ENCODE assay signal across 1 cellular context in the genomic region with DNA sequence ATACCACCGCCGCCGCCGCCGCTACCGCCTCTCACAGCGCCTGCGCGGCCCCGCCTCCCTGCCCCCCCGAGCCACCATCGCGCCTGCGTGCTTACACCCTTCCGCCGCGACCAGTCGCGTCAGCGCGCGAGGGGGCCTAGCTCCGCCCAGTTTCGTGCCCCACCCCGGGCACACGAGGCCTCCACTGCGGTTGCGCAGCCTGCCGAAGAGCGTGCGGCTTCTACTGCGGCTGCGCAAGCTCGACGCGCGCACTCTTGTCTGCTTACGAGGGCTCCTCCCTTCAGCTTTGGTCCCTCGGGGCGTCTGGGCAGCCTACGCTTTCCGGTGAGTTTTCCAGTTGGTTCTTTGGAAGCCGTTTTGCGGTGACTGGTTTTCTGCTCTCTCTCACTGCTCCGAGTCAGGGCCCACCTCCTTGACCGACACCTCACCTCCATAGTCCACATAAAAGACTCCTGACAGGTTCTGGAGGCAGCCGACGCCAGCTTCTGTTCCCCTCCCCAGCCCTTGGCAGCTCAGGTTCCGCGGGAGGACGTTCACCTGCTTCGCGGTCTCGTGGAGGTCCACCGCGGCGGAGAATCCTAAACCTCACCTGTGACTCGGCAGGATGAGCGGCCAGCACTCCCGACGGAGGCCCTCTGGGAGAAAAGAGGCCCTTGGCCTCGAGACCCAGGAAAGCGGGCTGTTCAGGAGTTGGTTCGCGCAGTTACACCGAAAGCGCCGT.
A peak's percentile ranks its signal among the peaks of the same experiment; 100 is the strongest.
TF ChIP-seq lines count a peak whose summit lies in the region.

Gene PITPNB (minus strand): TSS at position 35 of the 721 bp plus-strand sequence. CDS start 65 bp downstream, outside the sequence.

TF ChIP-seq in HepG2, 621 proteins besides CTCF, POLR2A, EP300 and RAD21 (continued from another document and continues in another):
- TF ChIP-seq, protein P1, sequence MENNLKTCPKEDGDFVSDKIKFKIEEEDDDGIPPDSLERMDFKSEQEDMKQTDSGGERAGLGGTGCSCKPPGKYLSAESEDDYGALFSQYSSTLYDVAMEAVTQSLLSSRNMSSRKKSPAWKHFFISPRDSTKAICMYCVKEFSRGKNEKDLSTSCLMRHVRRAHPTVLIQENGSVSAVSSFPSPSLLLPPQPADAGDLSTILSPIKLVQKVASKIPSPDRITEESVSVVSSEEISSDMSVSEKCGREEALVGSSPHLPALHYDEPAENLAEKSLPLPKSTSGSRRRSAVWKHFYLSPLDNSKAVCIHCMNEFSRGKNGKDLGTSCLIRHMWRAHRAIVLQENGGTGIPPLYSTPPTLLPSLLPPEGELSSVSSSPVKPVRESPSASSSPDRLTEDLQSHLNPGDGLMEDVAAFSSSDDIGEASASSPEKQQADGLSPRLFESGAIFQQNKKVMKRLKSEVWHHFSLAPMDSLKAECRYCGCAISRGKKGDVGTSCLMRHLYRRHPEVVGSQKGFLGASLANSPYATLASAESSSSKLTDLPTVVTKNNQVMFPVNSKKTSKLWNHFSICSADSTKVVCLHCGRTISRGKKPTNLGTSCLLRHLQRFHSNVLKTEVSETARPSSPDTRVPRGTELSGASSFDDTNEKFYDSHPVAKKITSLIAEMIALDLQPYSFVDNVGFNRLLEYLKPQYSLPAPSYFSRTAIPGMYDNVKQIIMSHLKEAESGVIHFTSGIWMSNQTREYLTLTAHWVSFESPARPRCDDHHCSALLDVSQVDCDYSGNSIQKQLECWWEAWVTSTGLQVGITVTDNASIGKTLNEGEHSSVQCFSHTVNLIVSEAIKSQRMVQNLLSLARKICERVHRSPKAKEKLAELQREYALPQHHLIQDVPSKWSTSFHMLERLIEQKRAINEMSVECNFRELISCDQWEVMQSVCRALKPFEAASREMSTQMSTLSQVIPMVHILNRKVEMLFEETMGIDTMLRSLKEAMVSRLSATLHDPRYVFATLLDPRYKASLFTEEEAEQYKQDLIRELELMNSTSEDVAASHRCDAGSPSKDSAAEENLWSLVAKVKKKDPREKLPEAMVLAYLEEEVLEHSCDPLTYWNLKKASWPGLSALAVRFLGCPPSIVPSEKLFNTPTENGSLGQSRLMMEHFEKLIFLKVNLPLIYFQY (CRISPR knock-in tag; IDR thresholded peaks at IDR 0.05; ENCODE audit: borderline replicate concordance): no peak
- TF ChIP-seq PRDM4 (CRISPR knock-in tag; IDR thresholded peaks at IDR 0.05; ENCODE audit: borderline replicate concordance) (no peak), ZNF546 (CRISPR knock-in tag; conservative IDR thresholded peaks at IDR 0.05) (no peak), SAP130 (CRISPR knock-in tag; IDR thresholded peaks at IDR 0.05; ENCODE audit: low read depth) (peak; percentile 88), HNRNPLL (IDR thresholded peaks at IDR 0.05; ENCODE audit: low read depth, low read length, poor library complexity, severe bottlenecking) (peak; percentile 77), MXD1 (CRISPR knock-in tag; IDR thresholded peaks at IDR 0.05) (0 out of 2 replicates have a peak, but pooled peaks have one; percentile 37), SRY (CRISPR knock-in tag; IDR thresholded peaks at IDR 0.05) (no peak), RFX5 (IDR thresholded peaks at IDR 0.05; ENCODE audit: low read depth, low read length) (no peak), PHF8 (CRISPR knock-in tag; IDR thresholded peaks at IDR 0.05) (peak; percentile 80), SALL2 (CRISPR knock-in tag; IDR thresholded peaks at IDR 0.05) (no peak), TBP (CRISPR knock-in tag; IDR thresholded peaks at IDR 0.05) (no peak), ZNF83 (CRISPR knock-in tag; IDR thresholded peaks at IDR 0.05; ENCODE audit: borderline replicate concordance) (no peak), REXO4 (CRISPR knock-in tag; IDR thresholded peaks at IDR 0.05; ENCODE audit: borderline replicate concordance) (no peak), SOX5 (CRISPR knock-in tag; IDR thresholded peaks at IDR 0.05; ENCODE audit: borderline replicate concordance) (no peak), MTA1 (CRISPR knock-in tag; IDR thresholded peaks at IDR 0.05; ENCODE audit: borderline replicate concordance) (no peak), ATAD3A (CRISPR knock-in tag; IDR thresholded peaks at IDR 0.05) (no peak), ZNF235 (CRISPR knock-in tag; IDR thresholded peaks at IDR 0.05; ENCODE audit: borderline replicate concordance) (peak; percentile 59; the same call in 1 of the 2 replicates), ISX (CRISPR knock-in tag; conservative IDR thresholded peaks at IDR 0.05) (no peak), CHD4 (IDR thresholded peaks at IDR 0.05; ENCODE audit: borderline replicate concordance, low read length) (no peak), ZMYM2 (CRISPR knock-in tag; IDR thresholded peaks at IDR 0.05) (no peak), SRSF9 (IDR thresholded peaks at IDR 0.05; ENCODE audit: borderline replicate concordance, insufficient read depth, low read depth, low read length, poor library complexity, severe bottlenecking) (no peak), MTF1 (CRISPR knock-in tag; IDR thresholded peaks at IDR 0.05) (no peak), BATF2 (CRISPR knock-in tag; IDR thresholded peaks at IDR 0.05) (no peak), ATF1 (CRISPR knock-in tag; IDR thresholded peaks at IDR 0.05) (no peak), YEATS2 (CRISPR knock-in tag; IDR thresholded peaks at IDR 0.05; ENCODE audit: borderline replicate concordance) (peak; percentile 27; the same call in 1 of the 2 replicates), KLF12 (CRISPR knock-in tag; IDR thresholded peaks at IDR 0.05; ENCODE audit: borderline replicate concordance) (0 out of 2 replicates have a peak, but pooled peaks have one; percentile 32), MZF1 (CRISPR knock-in tag; IDR thresholded peaks at IDR 0.05; ENCODE audit: borderline replicate concordance) (no peak), NKX3-1 (CRISPR knock-in tag; IDR thresholded peaks at IDR 0.05) (no peak), ZNF547 (CRISPR knock-in tag; IDR thresholded peaks at IDR 0.05) (peak; percentile 81), ZNF296 (CRISPR knock-in tag; conservative IDR thresholded peaks at IDR 0.05) (0 out of 2 replicates have a peak, but pooled peaks have one; percentile 55), POLR2AphosphoS5 (IDR thresholded peaks at IDR 0.05; ENCODE audit: low read depth, low read length) (peak; percentile 93), ZFP1 (CRISPR knock-in tag; IDR thresholded peaks at IDR 0.05) (no peak), WIZ (CRISPR knock-in tag; IDR thresholded peaks at IDR 0.05) (no peak), ZNF18 (CRISPR knock-in tag; IDR thresholded peaks at IDR 0.05; ENCODE audit: insufficient replicate concordance) (no peak), ZNF326 (CRISPR knock-in tag; IDR thresholded peaks at IDR 0.05; ENCODE audit: borderline replicate concordance) (no peak), ZNF281 (CRISPR knock-in tag; IDR thresholded peaks at IDR 0.05; ENCODE audit: borderline replicate concordance) (no peak), ZXDC (CRISPR knock-in tag; IDR thresholded peaks at IDR 0.05) (no peak)
- TF ChIP-seq, protein P2, sequence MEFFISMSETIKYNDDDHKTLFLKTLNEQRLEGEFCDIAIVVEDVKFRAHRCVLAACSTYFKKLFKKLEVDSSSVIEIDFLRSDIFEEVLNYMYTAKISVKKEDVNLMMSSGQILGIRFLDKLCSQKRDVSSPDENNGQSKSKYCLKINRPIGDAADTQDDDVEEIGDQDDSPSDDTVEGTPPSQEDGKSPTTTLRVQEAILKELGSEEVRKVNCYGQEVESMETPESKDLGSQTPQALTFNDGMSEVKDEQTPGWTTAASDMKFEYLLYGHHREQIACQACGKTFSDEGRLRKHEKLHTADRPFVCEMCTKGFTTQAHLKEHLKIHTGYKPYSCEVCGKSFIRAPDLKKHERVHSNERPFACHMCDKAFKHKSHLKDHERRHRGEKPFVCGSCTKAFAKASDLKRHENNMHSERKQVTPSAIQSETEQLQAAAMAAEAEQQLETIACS (CRISPR knock-in tag; IDR thresholded peaks at IDR 0.05): no peak
- TF ChIP-seq, protein P3, sequence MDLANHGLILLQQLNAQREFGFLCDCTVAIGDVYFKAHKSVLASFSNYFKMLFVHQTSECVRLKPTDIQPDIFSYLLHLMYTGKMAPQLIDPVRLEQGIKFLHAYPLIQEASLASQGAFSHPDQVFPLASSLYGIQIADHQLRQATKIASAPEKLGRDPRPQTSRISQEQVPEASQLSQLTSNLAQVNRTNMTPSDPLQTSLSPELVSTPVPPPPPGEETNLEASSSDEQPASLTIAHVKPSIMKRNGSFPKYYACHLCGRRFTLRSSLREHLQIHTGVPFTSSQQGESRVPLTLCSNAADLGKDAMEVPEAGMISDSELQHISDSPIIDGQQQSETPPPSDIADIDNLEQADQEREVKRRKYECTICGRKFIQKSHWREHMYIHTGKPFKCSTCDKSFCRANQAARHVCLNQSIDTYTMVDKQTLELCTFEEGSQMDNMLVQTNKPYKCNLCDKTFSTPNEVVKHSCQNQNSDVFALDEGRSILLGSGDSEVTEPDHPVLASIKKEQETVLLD (CRISPR knock-in tag; IDR thresholded peaks at IDR 0.05; ENCODE audit: low read depth): no peak
